In genomic region chr19:4669723-4670480, GRCh38 we compare ENCODE assay signal across 1 cellular context.
TF ChIP-seq lines count a peak whose summit lies in the region.

Gene MYDGF, minus strand, starts transcription at chr19:4670342. Its CDS starts 8 bp downstream, at chr19:4670334.

TF ChIP-seq in HEK293, 187 proteins besides CTCF, POLR2A, EP300 and RAD21 (continued from another document):
- TF ChIP-seq ZFP69B (tag by site-specific recombination; IDR thresholded peaks at IDR 0.05) = peak; percentile 80
- TF ChIP-seq SP3 (tag by site-specific recombination; IDR thresholded peaks at IDR 0.05) = peak; percentile 87
- no peak for TF ChIP-seq ZBTB1 (tag by site-specific recombination; IDR thresholded peaks at IDR 0.05)
- TF ChIP-seq ZXDB (tag by site-specific recombination; IDR thresholded peaks at IDR 0.05) = peak; percentile 91
- TF ChIP-seq, protein P1, sequence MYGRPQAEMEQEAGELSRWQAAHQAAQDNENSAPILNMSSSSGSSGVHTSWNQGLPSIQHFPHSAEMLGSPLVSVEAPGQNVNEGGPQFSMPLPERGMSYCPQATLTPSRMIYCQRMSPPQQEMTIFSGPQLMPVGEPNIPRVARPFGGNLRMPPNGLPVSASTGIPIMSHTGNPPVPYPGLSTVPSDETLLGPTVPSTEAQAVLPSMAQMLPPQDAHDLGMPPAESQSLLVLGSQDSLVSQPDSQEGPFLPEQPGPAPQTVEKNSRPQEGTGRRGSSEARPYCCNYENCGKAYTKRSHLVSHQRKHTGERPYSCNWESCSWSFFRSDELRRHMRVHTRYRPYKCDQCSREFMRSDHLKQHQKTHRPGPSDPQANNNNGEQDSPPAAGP (tag by site-specific recombination; IDR thresholded peaks at IDR 0.05) = peak; percentile 62; the same call in 1 of the 2 replicates
- TF ChIP-seq ZNF660 (tag by site-specific recombination; IDR thresholded peaks at IDR 0.05) = peak; percentile 41; the same call in 1 of the 2 replicates
- no peak for TF ChIP-seq ZNF391 (tag by site-specific recombination; IDR thresholded peaks at IDR 0.05; ENCODE audit: borderline replicate concordance, low read depth)
- TF ChIP-seq KLF9 (tag by site-specific recombination; IDR thresholded peaks at IDR 0.05; ENCODE audit: low read depth) = peak; percentile 85
- peak; percentile 32; the same call in 1 of the 2 replicates for TF ChIP-seq HIC1 (tag by site-specific recombination; IDR thresholded peaks at IDR 0.05)
- peak; percentile 93 for TF ChIP-seq ZNF777 (tag by site-specific recombination; IDR thresholded peaks at IDR 0.05; ENCODE audit: borderline replicate concordance)
- TF ChIP-seq, protein P2, sequence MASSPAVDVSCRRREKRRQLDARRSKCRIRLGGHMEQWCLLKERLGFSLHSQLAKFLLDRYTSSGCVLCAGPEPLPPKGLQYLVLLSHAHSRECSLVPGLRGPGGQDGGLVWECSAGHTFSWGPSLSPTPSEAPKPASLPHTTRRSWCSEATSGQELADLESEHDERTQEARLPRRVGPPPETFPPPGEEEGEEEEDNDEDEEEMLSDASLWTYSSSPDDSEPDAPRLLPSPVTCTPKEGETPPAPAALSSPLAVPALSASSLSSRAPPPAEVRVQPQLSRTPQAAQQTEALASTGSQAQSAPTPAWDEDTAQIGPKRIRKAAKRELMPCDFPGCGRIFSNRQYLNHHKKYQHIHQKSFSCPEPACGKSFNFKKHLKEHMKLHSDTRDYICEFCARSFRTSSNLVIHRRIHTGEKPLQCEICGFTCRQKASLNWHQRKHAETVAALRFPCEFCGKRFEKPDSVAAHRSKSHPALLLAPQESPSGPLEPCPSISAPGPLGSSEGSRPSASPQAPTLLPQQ (tag by site-specific recombination; IDR thresholded peaks at IDR 0.05) = peak; percentile 81
- TF ChIP-seq ZIC2 (tag by site-specific recombination; IDR thresholded peaks at IDR 0.05) = 0 out of 2 replicates have a peak, but pooled peaks have one; percentile 14
- TF ChIP-seq ZBTB7A (tag by site-specific recombination; IDR thresholded peaks at IDR 0.05; ENCODE audit: low read depth) = peak; percentile 26; the same call in 1 of the 2 replicates
- no peak for TF ChIP-seq ZNF514 (tag by site-specific recombination; IDR thresholded peaks at IDR 0.05)
- peak; percentile 55; the same call in 1 of the 2 replicates for TF ChIP-seq KLF8 (tag by site-specific recombination; IDR thresholded peaks at IDR 0.05)
- peak; percentile 44; the same call in 1 of the 2 replicates for TF ChIP-seq GLIS1 (tag by site-specific recombination; IDR thresholded peaks at IDR 0.05)
- peak; percentile 51 for TF ChIP-seq ZNF398 (tag by site-specific recombination; IDR thresholded peaks at IDR 0.05)
- TF ChIP-seq ZNF366 (tag by site-specific recombination; conservative IDR thresholded peaks at IDR 0.05) = no peak
- no peak for TF ChIP-seq ZNF423 (tag by site-specific recombination; IDR thresholded peaks at IDR 0.05)
- TF ChIP-seq KLF16 (tag by site-specific recombination; IDR thresholded peaks at IDR 0.05) = peak; percentile 71; the same call in 1 of the 2 replicates
- peak; percentile 80; the same call in 1 of the 2 replicates for TF ChIP-seq ZBTB20 (tag by site-specific recombination; IDR thresholded peaks at IDR 0.05)
